In the genomic region with DNA sequence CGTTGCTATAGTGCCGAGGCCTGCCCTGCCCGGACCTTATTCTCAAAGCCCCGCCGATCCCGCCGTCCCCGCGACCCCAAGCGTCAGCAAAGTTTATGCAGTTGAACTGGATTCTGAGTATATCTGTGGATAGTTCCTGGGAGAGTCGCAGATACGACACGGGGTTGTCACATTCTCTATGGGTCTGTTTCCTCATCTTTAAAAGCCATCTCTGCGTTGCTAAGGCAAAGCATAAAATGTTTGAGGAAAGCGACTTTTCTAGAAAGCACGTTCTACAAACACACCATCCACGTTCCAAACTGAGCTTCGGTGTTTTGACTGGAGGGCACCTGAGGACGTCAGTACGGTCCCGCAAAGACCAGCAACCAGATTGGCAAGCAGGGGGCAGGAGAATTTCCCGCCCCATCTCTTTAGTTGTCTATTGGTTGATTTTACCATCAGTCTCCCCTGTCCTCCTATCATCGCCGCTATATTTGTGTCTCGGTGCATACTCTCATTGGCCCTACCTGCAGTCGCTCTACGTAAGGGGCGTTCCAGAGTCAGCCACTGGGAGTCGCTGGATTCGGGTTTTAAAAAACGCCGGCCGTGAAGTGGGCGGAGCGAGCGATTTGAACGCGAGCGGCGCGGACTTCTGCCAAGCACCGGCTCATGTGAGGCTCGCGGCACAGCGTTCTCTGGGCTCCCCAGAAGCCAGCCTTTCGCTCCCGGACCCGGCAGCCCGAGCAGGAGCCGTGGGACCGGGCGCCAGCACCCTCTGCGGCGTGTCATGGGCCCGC, we compare ENCODE assay signal across 8 cellular contexts. TPM values are rescaled to one million over a fixed set of nuclear protein-coding genes. Genes with fewer than 3 reads are reported as not detected.
DNase-seq lines count a peak whose midpoint lies in the region; ATAC-seq and TF ChIP-seq lines count a peak whose summit lies in the region.

A gene (plus strand): TSS at position 626 of the 776 bp plus-strand sequence. CDS start 141 bp downstream, at position 767.

- 1% methylated on average over 52 to 55 of the region's 55 CpGs for WGBS in spleen, 5 donors

- POLR2A ChIA-PET in activated B cell treated with CpG ODN at 0.5 μM for 24 hours (lab: Charles Lee) = interaction anchor here (1.0 to 1.4 kb wide), 3 partner anchors 10 to 185 kb away, joined by 3 to 4 read pairs (median 4); a partner anchor contains a TSS

- TF ChIP-seq POLR2A in GM18951 (IDR thresholded peaks at IDR 0.05; ENCODE audit: extremely low read depth, insufficient read depth, insufficient read length) (peak; percentile 83), spleen (IDR thresholded peaks at IDR 0.05) (no peak)

- peaks cover 3% of the 10 kb centered on the region for H3K36me3 Mint-ChIP-seq in activated B cell treated with CpG ODN at 0.5 μM for 24 hours (ENCODE audit: low read depth)

- CTCF ChIA-PET in activated B cell treated with CpG ODN at 0.5 μM for 24 hours (lab: Charles Lee) = no interaction called here

- no peaks in the 10 kb centered on the region for H3K27me3 ChIP-seq in spleen (replicated peaks in 1 of 7)

- H3K4me1 ChIP-seq in spleen = peaks cover 3 to 36% (median 18%) of the 10 kb centered on the region in 6 donors

- in situ Hi-C loops in GM18951 (cut with MboI; ENCODE audit: low sequenced_read_pairs, unreplicated experiment) = no loop called here

- DNase-seq in AG08396 (ENCODE audit: low spot score) = peak; percentile 100
- peak; percentile 100 for DNase-seq in NCI-H345 (lab: John Stamatoyannopoulos, UW)
- peak; percentile 87 for DNase-seq in activated B cell treated with CpG ODN at 0.5 μM for 24 hours
- peak; percentile 96 for DNase-seq in central memory CD4-positive, alpha-beta T cell
- peak; percentile 99 for DNase-seq in inferior parietal cortex (ENCODE audit: extremely low spot score)
- peak; percentile 97 for DNase-seq in spleen

- TF ChIP-seq CTCF in activated B cell treated with CpG ODN at 0.5 μM for 24 hours (IDR thresholded peaks at IDR 0.05) (no peak), spleen (IDR thresholded peaks at IDR 0.05 in 8 of 11, conservative IDR thresholded peaks at IDR 0.05 in 3 of 11) (peak; percentile 25 to 74 (median 59))

- H3K27me3 Mint-ChIP-seq in activated B cell treated with CpG ODN at 0.5 μM for 24 hours = peaks cover 3% of the 10 kb centered on the region

- peaks cover 0 to 13% (median 4%) of the 10 kb centered on the region in 6 donors for H3K36me3 ChIP-seq in spleen

- H3K4me1 Mint-ChIP-seq in activated B cell treated with CpG ODN at 0.5 μM for 24 hours = peaks cover 15% of the 10 kb centered on the region

- H3K27ac Mint-ChIP-seq in activated B cell treated with CpG ODN at 0.5 μM for 24 hours = peak within 1 kb of the TSS; percentile 65

- H3K9me3 Mint-ChIP-seq in activated B cell treated with CpG ODN at 0.5 μM for 24 hours = no peaks in the 10 kb centered on the region

- H3K4me3 Mint-ChIP-seq in activated B cell treated with CpG ODN at 0.5 μM for 24 hours = peak within 1 kb of the TSS; percentile 84

- intact Hi-C loops in activated B cell treated with CpG ODN at 0.5 μM for 24 hours (cut with micrococcal nuclease) (loop anchor here (1.0 to 10.0 kb wide), 5 partner anchors 21 to 908 kb away; a partner anchor contains a TSS), spleen (cut with DNase I; ENCODE audit: low total_unique reads) (no loop called here)

- peaks cover 0 to 2% (median 0%) of the 10 kb centered on the region in 8 donors for H3K9me3 ChIP-seq in spleen

- ATAC-seq in HG03196 (IDR thresholded peaks at IDR 0.05; ENCODE audit: unreplicated experiment) = peak; percentile 97
- peak; percentile 99 for ATAC-seq in activated B cell treated with CpG ODN at 0.5 μM for 24 hours (ENCODE audit: low read depth)

- H3K4me3 ChIP-seq in spleen = peak within 1 kb of the TSS; percentile 76 to 97 (median 90)

- peak within 1 kb of the TSS in 5 of 8 donors; percentile 55 to 79 (median 74) for H3K27ac ChIP-seq in spleen

RNA-seq across cellular contexts. Expression of the gene that starts here (rescaled TPM):
- total RNA-seq in activated B cell treated with CpG ODN at 0.5 μM for 24 hours (0.42 TPM in 2 replicates), spleen (1 to 10 TPM in 6 of 7 donors, not detected in 1; 1.1 to 7.3 (median 4.2) TPM)
- 1 to 10 TPM in 2 of 3 donors, under 1 TPM in 1; 0.80 to 5.5 (median 2.5) TPM for polyA plus RNA-seq in spleen

Comparison
In these comparisons a context has a peak if more than half of its experiments do, and no peak if none do; other contexts are left out.
1. Peak in every context shown above with its lines: DNase-seq, ATAC-seq, H3K4me3 ChIP-seq and H3K27ac ChIP-seq.
2. Peak in DNase-seq and ATAC-seq in activated B cell treated with CpG ODN at 0.5 μM for 24 hours; RNA of the gene not detected or under 1 TPM.